18 cellular contexts compared by ENCODE assay signal in genomic region chr1:8406011-8406410, GRCh38.
A peak's percentile ranks its signal among the peaks of the same experiment; 100 is the strongest.
DNase-seq lines count a peak whose midpoint lies in the region; ATAC-seq, FAIRE-seq and TF ChIP-seq lines count a peak whose summit lies in the region.
"Had no signal": no experiment of that assay in that cellular context is flagged by ENCODE, and none has a peak within 500 bp of the region (broad histone marks: within the 10 kb centered on the region; RNA-seq: fewer than 3 reads in every experiment).

No MANE protein-coding gene starts in this region.

- peaks cover 39% of the 10 kb centered on the region; the same call in 2 of the 3 replicates for H3K36me3 Mint-ChIP-seq in GM23338 (ENCODE audit: low read depth)
- peaks cover 83% of the 10 kb centered on the region for H3K36me3 Mint-ChIP-seq in activated T-helper 17 cell treated with anti-CD3 and anti-CD28 coated beads, Interleukin-2, amount 50 U/mL, for 72 hours (ENCODE audit: low read depth)

- in situ Hi-C loops in HepG2 (cut with HindIII; ENCODE audit: extremely low pct_ligation_motif_present, low pct_unique_long_range_greater_than_20kb), result no loop called here

- peaks cover 11% of the 10 kb centered on the region for H3K27me3 Mint-ChIP-seq in GM23338 (ENCODE audit: insufficient read depth, low read depth, poor library complexity)
- H3K27me3 Mint-ChIP-seq in activated T-helper 17 cell treated with anti-CD3 and anti-CD28 coated beads, Interleukin-2, amount 50 U/mL, for 72 hours, result no peaks in the 10 kb centered on the region
- H3K27me3 Mint-ChIP-seq: CD8-positive, alpha-beta memory T cell had no signal

- ATAC-seq in GM23338 (no peak), HepG2 (no peak)
- ATAC-seq in activated T-helper 17 cell treated with anti-CD3 and anti-CD28 coated beads, Interleukin-2, amount 50 U/mL, for 72 hours (replicated peaks), result no peak

- no peaks in the 10 kb centered on the region for H3K36me3 ChIP-seq in GM23338 (ENCODE audit: insufficient read depth)
- H3K36me3 ChIP-seq in muscle layer of colon (ENCODE audit: insufficient read depth, low read length), result no peaks in the 10 kb centered on the region
- H3K36me3 ChIP-seq in subcutaneous abdominal adipose tissue (ENCODE audit: control insufficient read depth in 5 of 5, insufficient read depth in 5 of 5, low read length in 5 of 5), result peaks cover 4 to 36% (median 22%) of the 10 kb centered on the region in 5 donors
- peaks cover 18 to 49% of the 10 kb centered on the region in 2 experiments for H3K36me3 ChIP-seq in HepG2 (replicated peaks in 1 of 2; ENCODE audit: control insufficient read depth in 1 of 2, insufficient read depth in 2 of 2, low read length in 2 of 2)

- 98% methylated on average over 7 of the region's 7 CpGs for WGBS in HepG2 (ENCODE audit: low lambda C conversion rate)

- intact Hi-C loops in HepG2 (cut with micrococcal nuclease; ENCODE audit: unreplicated experiment), result no loop called here

- DNase-seq in GM23338 (ENCODE audit: low spot score) (no peak), HepG2 (ENCODE audit: low spot score) (no peak)
- no peak for DNase-seq in activated naive CD4-positive, alpha-beta T cell treated with anti-CD3 and anti-CD28 coated beads, Interleukin-2, amount 50 U/mL, for 16 hours
- no peak for DNase-seq in effector CD4-positive, alpha-beta T cell
- DNase-seq: ACHN; CD8-positive, alpha-beta memory T cell; DMS 273 treated with DMSO at 0.1 percent for 48 hours; EL; H7; MM.1S; NCI-H1105 treated with DMSO at 0.1 percent for 48 hours; NCI-H187 treated with DMSO at 0.1 percent for 48 hours; NCI-H446 treated with DMSO at 0.1 percent for 48 hours; SHP77 treated with DMSO at 0.1 percent for 48 hours had no signal

- no peak overlapping the region for H3K4me3 ChIP-seq in GM23338
- H3K4me3 ChIP-seq in muscle layer of colon (ENCODE audit: low read depth in 1 of 2, low read length in 2 of 2), result no peak overlapping the region
- H3K4me3 ChIP-seq in subcutaneous abdominal adipose tissue (ENCODE audit: low read depth in 1 of 5, low read length in 5 of 5), result no peak overlapping the region
- no peak overlapping the region for H3K4me3 ChIP-seq in HepG2 (replicated peaks in 1 of 3; ENCODE audit: insufficient read depth in 1 of 3, low read depth in 2 of 3, low read length in 3 of 3)

- H4K20me1 ChIP-seq in GM23338 (replicated peaks; ENCODE audit: insufficient read depth), result peaks cover 21% of the 10 kb centered on the region
- H4K20me1 ChIP-seq in HepG2 (ENCODE audit: insufficient read depth, low read length), result peaks cover 38% of the 10 kb centered on the region

- H3F3A ChIP-seq in GM23338 (replicated peaks; ENCODE audit: low read depth), result no peaks in the 10 kb centered on the region

- H3K27me3 ChIP-seq in GM23338 (ENCODE audit: insufficient read depth) (no peaks in the 10 kb centered on the region), muscle layer of colon (ENCODE audit: control insufficient read depth in 1 of 2, insufficient read depth in 2 of 2, low read length in 2 of 2) (no peaks in the 10 kb centered on the region), subcutaneous abdominal adipose tissue (ENCODE audit: control insufficient read depth in 5 of 5, insufficient read depth in 4 of 5, low read length in 5 of 5) (no peaks in the 10 kb centered on the region), HepG2 (ENCODE audit: control insufficient read depth in 1 of 2, insufficient read depth in 2 of 2, low read length in 2 of 2) (no peaks in the 10 kb centered on the region)

- POLR2A ChIA-PET in HepG2 (lab: Yijun Ruan, JAX), result no interaction called here

- TF ChIP-seq CTCF in GM23338 (conservative IDR thresholded peaks at IDR 0.05; ENCODE audit: low read depth in 2 of 2) (no peak), HepG2 (CRISPR knock-in tag; IDR thresholded peaks at IDR 0.05) (no peak)

- H3K4me3 Mint-ChIP-seq in GM23338, result no peak overlapping the region
- H3K4me3 Mint-ChIP-seq in activated T-helper 17 cell treated with anti-CD3 and anti-CD28 coated beads, Interleukin-2, amount 50 U/mL, for 72 hours, result peak overlapping the region; percentile 41

- no peak for TF ChIP-seq EP300 in HepG2 (IDR thresholded peaks at IDR 0.05; ENCODE audit: low read depth in 2 of 2, low read length in 2 of 2)
- no peak for TF ChIP-seq EP300 in HepG2 (CRISPR knock-in tag; IDR thresholded peaks at IDR 0.05; ENCODE audit: borderline replicate concordance)

- peaks cover 52% of the 10 kb centered on the region for H3K4me1 Mint-ChIP-seq in GM23338
- peaks cover 47% of the 10 kb centered on the region for H3K4me1 Mint-ChIP-seq in activated T-helper 17 cell treated with anti-CD3 and anti-CD28 coated beads, Interleukin-2, amount 50 U/mL, for 72 hours

- H3K9me3 ChIP-seq in muscle layer of colon (ENCODE audit: low read length) (no peaks in the 10 kb centered on the region), subcutaneous abdominal adipose tissue (ENCODE audit: control insufficient read depth in 5 of 5, low read length in 5 of 5) (no peaks in the 10 kb centered on the region), HepG2 (ENCODE audit: low read length) (no peaks in the 10 kb centered on the region)

- H2AFZ ChIP-seq in GM23338 (no peak overlapping the region), HepG2 (ENCODE audit: low read length) (no peak overlapping the region)

- TF ChIP-seq POLR2A in HepG2 (IDR thresholded peaks at IDR 0.05; ENCODE audit: insufficient read depth in 1 of 2, low read depth in 2 of 2, low read length in 2 of 2), result no peak

- no peaks in the 10 kb centered on the region for H3K9me2 ChIP-seq in GM23338 (ENCODE audit: insufficient read depth)

- CTCF ChIA-PET in HepG2 (lab: Yijun Ruan, JAX; ENCODE audit: low intra/inter-chr PET ratio, low total read pairs), result no interaction called here

- H3K4me2 ChIP-seq in GM23338 (no peak overlapping the region), HepG2 (ENCODE audit: low read depth, low read length) (no peak overlapping the region)

- H3K4me1 ChIP-seq in GM23338 (ENCODE audit: insufficient read depth), result peaks cover 59% of the 10 kb centered on the region
- peaks cover 54% of the 10 kb centered on the region for H3K4me1 ChIP-seq in muscle layer of colon (ENCODE audit: insufficient read depth, low read length)
- peaks cover 25 to 52% (median 50%) of the 10 kb centered on the region in 5 donors for H3K4me1 ChIP-seq in subcutaneous abdominal adipose tissue (ENCODE audit: control insufficient read depth in 5 of 5, insufficient read depth in 5 of 5, low read length in 5 of 5)
- H3K4me1 ChIP-seq in HepG2 (ENCODE audit: insufficient read depth, low read length), result peaks cover 18% of the 10 kb centered on the region

- no peak overlapping the region for H3K9ac ChIP-seq in muscle layer of colon (ENCODE audit: low read length)
- peak overlapping the region in 1 of 5 donors; percentile 4 for H3K9ac ChIP-seq in subcutaneous abdominal adipose tissue (ENCODE audit: low read length in 5 of 5)
- H3K9ac ChIP-seq in HepG2 (ENCODE audit: insufficient read depth, low read depth, low read length), result no peak overlapping the region

- peaks cover 96% of the 10 kb centered on the region for H3K79me2 ChIP-seq in GM23338 (replicated peaks; ENCODE audit: insufficient read depth)
- peaks cover 48% of the 10 kb centered on the region for H3K79me2 ChIP-seq in HepG2 (ENCODE audit: insufficient read depth, low read length)

- TF ChIP-seq RAD21 in HepG2 (CRISPR knock-in tag; IDR thresholded peaks at IDR 0.05), result no peak

- no peak for FAIRE-seq in HepG2 (lab: Jason Lieb, UNC)
- FAIRE-seq: RCC 7860 had no signal

- no peak overlapping the region for H3K27ac Mint-ChIP-seq in GM23338
- no peak overlapping the region for H3K27ac Mint-ChIP-seq in activated T-helper 17 cell treated with anti-CD3 and anti-CD28 coated beads, Interleukin-2, amount 50 U/mL, for 72 hours

- no peaks in the 10 kb centered on the region for H3K9me3 Mint-ChIP-seq in GM23338
- no peaks in the 10 kb centered on the region for H3K9me3 Mint-ChIP-seq in activated T-helper 17 cell treated with anti-CD3 and anti-CD28 coated beads, Interleukin-2, amount 50 U/mL, for 72 hours
- H3K9me3 Mint-ChIP-seq: CD8-positive, alpha-beta memory T cell had no signal

- BruUV-seq in HepG2 (replicated peaks; lab: Mats Ljungman, UMichigan), result no TSS peak

- H3K27ac ChIP-seq in GM23338 (ENCODE audit: low read depth), result peak overlapping the region; percentile 70
- peak overlapping the region; percentile 27 for H3K27ac ChIP-seq in muscle layer of colon (ENCODE audit: low read depth, low read length)
- H3K27ac ChIP-seq in subcutaneous abdominal adipose tissue (ENCODE audit: low read depth, low read length), result peak overlapping the region; percentile 100
- H3K27ac ChIP-seq in HepG2 (ENCODE audit: extremely low read length, insufficient read depth, low read length), result no peak overlapping the region

TF ChIP-seq in GM23338, 12 proteins besides CTCF, POLR2A, EP300 and RAD21 (continues in another document):
- no peak for TF ChIP-seq NANOG (IDR thresholded peaks at IDR 0.05; ENCODE audit: borderline replicate concordance)
- TF ChIP-seq ETS1 (IDR thresholded peaks at IDR 0.05), result no peak
- TF ChIP-seq POLR2AphosphoS5 (IDR thresholded peaks at IDR 0.05; ENCODE audit: low read depth), result no peak
- TF ChIP-seq ZNF114 (CRISPR knock-in tag; IDR thresholded peaks at IDR 0.05), result no peak
- no peak for TF ChIP-seq CREB1 (CRISPR knock-in tag; IDR thresholded peaks at IDR 0.05; ENCODE audit: low read depth)

TF ChIP-seq in HepG2, 621 proteins besides CTCF, POLR2A, EP300 and RAD21 (continues in another document):
- no peak for TF ChIP-seq ZBTB21 (CRISPR knock-in tag; IDR thresholded peaks at IDR 0.05)
- no peak for TF ChIP-seq MTF2 (CRISPR knock-in tag; IDR thresholded peaks at IDR 0.05; ENCODE audit: borderline replicate concordance)
- no peak for TF ChIP-seq TOE1 (CRISPR knock-in tag; IDR thresholded peaks at IDR 0.05)
- TF ChIP-seq DBP (CRISPR knock-in tag; IDR thresholded peaks at IDR 0.05; ENCODE audit: not compliant biosample characterization), result no peak
- TF ChIP-seq PREB (CRISPR knock-in tag; IDR thresholded peaks at IDR 0.05), result no peak
- TF ChIP-seq ISL2 (CRISPR knock-in tag; IDR thresholded peaks at IDR 0.05), result no peak
- TF ChIP-seq PHB2 (IDR thresholded peaks at IDR 0.05; ENCODE audit: partially characterized antibody), result no peak
- TF ChIP-seq ZNF720 (CRISPR knock-in tag; IDR thresholded peaks at IDR 0.05), result no peak
